Comparison of ENCODE assay signal across 8 cellular contexts in genomic region chr12:84910549-84911241, GRCh38. TPM values are rescaled to one million over a fixed set of nuclear protein-coding genes. Genes with fewer than 3 reads are reported as not detected.
DNase-seq lines count a peak whose midpoint lies in the region; ATAC-seq and TF ChIP-seq lines count a peak whose summit lies in the region.

No MANE protein-coding gene starts in this region.

- in situ Hi-C loops in HAP-1 (cut with MboI; ENCODE audit: low sequenced_read_pairs): no loop called here

- peak; percentile 8 to 36 for DNase-seq in HAP-1 (ENCODE audit: low spot score in 2 of 2)
- DNase-seq in RWPE1 (ENCODE audit: low spot score): no peak
- DNase-seq in esophagus muscularis mucosa (ENCODE audit: extremely low spot score): no peak
- peak; percentile 83 for DNase-seq in retina
- no peak for DNase-seq in amniotic stem cell (lab: John Stamatoyannopoulos, UW)
- DNase-seq in activated T-cell treated with anti-CD3 and anti-CD28 coated beads, Interleukin-2, amount 50 U/mL, for 1 hour: no peak
- no peak for DNase-seq in stimulated activated CD4-positive, alpha-beta T cell treated with anti-CD3 and anti-CD28 coated beads, Interleukin-4, amount 100 ng/mL, for 4 hours

- H3K36me3 ChIP-seq in HAP-1 (replicated peaks) (no peaks in the 10 kb centered on the region), esophagus muscularis mucosa (no peaks in the 10 kb centered on the region)

- no peak for ATAC-seq in HG03135 (IDR thresholded peaks at IDR 0.05; ENCODE audit: unreplicated experiment)

- no peak for TF ChIP-seq POLR2A in esophagus muscularis mucosa (IDR thresholded peaks at IDR 0.05; ENCODE audit: low read depth)

- CTCF ChIA-PET in RWPE1 (lab: Yijun Ruan, JAX): interaction anchor here (0.6 to 0.9 kb wide), 3 partner anchors 36 to 397 kb away, joined by 3 to 8 read pairs (median 4); no protein-coding TSS in a partner anchor

- no peak for TF ChIP-seq CTCF in RWPE1 (conservative IDR thresholded peaks at IDR 0.05; ENCODE audit: low read depth)
- no peak for TF ChIP-seq CTCF in esophagus muscularis mucosa (IDR thresholded peaks at IDR 0.05)

- intact Hi-C loops in esophagus muscularis mucosa (cut with DNase I): no loop called here

- H3K27me3 ChIP-seq in HAP-1 (ENCODE audit: low read depth) (no peaks in the 10 kb centered on the region), esophagus muscularis mucosa (peaks cover 0 to 50% (median 8%) of the 10 kb centered on the region in 4 donors)

- 12% methylated on average over 17 of the region's 21 CpGs for WGBS in esophagus muscularis mucosa

- H3K9me3 ChIP-seq in HAP-1 (no peaks in the 10 kb centered on the region), esophagus muscularis mucosa (no peaks in the 10 kb centered on the region)

- POLR2A ChIA-PET in RWPE1 (lab: Yijun Ruan, JAX; ENCODE audit: low non-redundant PET): no interaction called here

- H3K4me1 ChIP-seq in HAP-1 (no peaks in the 10 kb centered on the region), esophagus muscularis mucosa (peaks cover 8 to 27% (median 22%) of the 10 kb centered on the region in 4 donors)

- no peak for TF ChIP-seq EP300 in esophagus muscularis mucosa (IDR thresholded peaks at IDR 0.05)

- H3K4me3 ChIP-seq in HAP-1 (peak overlapping the region; percentile 42), esophagus muscularis mucosa (peak overlapping the region; percentile 40 to 57 (median 45))

- peak overlapping the region; percentile 94 for H3K27ac ChIP-seq in RWPE1
- H3K27ac ChIP-seq in esophagus muscularis mucosa (replicated peaks in 1 of 4): no peak overlapping the region

RNA-seq across cellular contexts. Expression of gene SLC6A15, which starts 1.9 kb away (rescaled TPM):
- total RNA-seq in esophagus muscularis mucosa: 1 to 10 TPM in 1 of 4 donors, under 1 TPM in 3; 0.40 to 1.3 (median 0.83) TPM

Comparison
In these comparisons a context has a peak if more than half of its experiments do, and no peak if none do; other contexts are left out.
1. DNase-seq: peak in HAP-1 (2 of 2) and retina (single experiment); none in RWPE1 (single experiment), esophagus muscularis mucosa (single experiment), amniotic stem cell (single experiment), activated T-cell treated with anti-CD3 and anti-CD28 coated beads, Interleukin-2, amount 50 U/mL, for 1 hour (single experiment) and stimulated activated CD4-positive, alpha-beta T cell treated with anti-CD3 and anti-CD28 coated beads, Interleukin-4, amount 100 ng/mL, for 4 hours (0 of 2).